Comparison of ENCODE assay signal across 8 cellular contexts in the genomic region with DNA sequence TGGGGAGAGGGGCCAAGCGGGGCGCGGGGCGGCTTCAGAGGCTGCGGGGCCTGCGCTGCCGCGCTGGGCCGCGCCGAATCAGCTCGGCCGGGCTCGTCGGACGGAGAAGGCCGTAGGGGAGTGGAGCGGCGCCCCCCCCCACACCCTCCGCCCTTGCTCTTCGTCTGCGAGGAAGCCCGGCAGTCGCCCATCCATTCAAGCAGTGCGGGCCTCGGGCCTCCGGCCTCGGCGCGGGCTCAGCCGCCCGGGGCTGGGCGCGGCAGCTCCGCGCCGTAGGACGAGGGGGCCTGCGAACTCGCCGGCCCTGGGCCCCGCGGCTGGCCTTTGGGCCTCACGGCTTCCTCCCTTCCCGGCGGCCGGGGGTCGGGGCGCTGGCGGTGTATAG. TPM values are rescaled to one million over a fixed set of nuclear protein-coding genes. Genes with fewer than 3 reads are reported as not detected.
DNase-seq lines count a peak whose midpoint lies in the region; ATAC-seq and TF ChIP-seq lines count a peak whose summit lies in the region.

No MANE protein-coding gene starts in this region.

- POLR2A ChIA-PET in naive thymus-derived CD8-positive, alpha-beta T cell (lab: Charles Lee): interaction anchor here (0.6 to 2.8 kb wide), 11 partner anchors 13 to 1987 kb away, joined by 3 to 28 read pairs (median 4); partner anchors contain the start of genes CITED4, NFYC, P3H1 and PPIE

- H3K9ac ChIP-seq in duodenal mucosa (ENCODE audit: low read depth in 1 of 2, low read length in 2 of 2): peak overlapping the region; percentile 13 to 86

- peak overlapping the region; percentile 83 to 99 (median 98) for H3K27ac Mint-ChIP-seq in naive thymus-derived CD8-positive, alpha-beta T cell

- no peaks in the 10 kb centered on the region for H3K27me3 Mint-ChIP-seq in naive thymus-derived CD8-positive, alpha-beta T cell

- H3K4me1 Mint-ChIP-seq in naive thymus-derived CD8-positive, alpha-beta T cell: peaks cover 23 to 37% (median 24%) of the 10 kb centered on the region in 4 donors

- H3K4me1 ChIP-seq in BE2C (no peaks in the 10 kb centered on the region), duodenal mucosa (ENCODE audit: control insufficient read depth in 1 of 2, insufficient read depth in 2 of 2, low read length in 2 of 2) (peaks cover 18% of the 10 kb centered on the region in 2 donors)

- H3K9me3 Mint-ChIP-seq in naive thymus-derived CD8-positive, alpha-beta T cell: no peaks in the 10 kb centered on the region

- H3K4me3 ChIP-seq in BE2C (ENCODE audit: low read depth, low read length): peak overlapping the region; percentile 76
- H3K4me3 ChIP-seq in duodenal mucosa (ENCODE audit: low read depth in 1 of 2, low read length in 2 of 2): peak overlapping the region; percentile 94 to 96

- TF ChIP-seq CTCF in BE2C (IDR thresholded peaks at IDR 0.05; ENCODE audit: low read depth, low read length): no peak

- no peaks in the 10 kb centered on the region for H3K27me3 ChIP-seq in BE2C
- H3K27me3 ChIP-seq in duodenal mucosa (ENCODE audit: control insufficient read depth in 1 of 2, insufficient read depth in 2 of 2, low read length in 2 of 2): no peaks in the 10 kb centered on the region

- H3K36me3 Mint-ChIP-seq in naive thymus-derived CD8-positive, alpha-beta T cell: peaks cover 6 to 24% (median 12%) of the 10 kb centered on the region in 3 donors

- no peak for DNase-seq in BE2C
- peak; percentile 38 for DNase-seq in HuH-7.5 (ENCODE audit: low spot score)
- peak in 1 of 10 donors; percentile 82 for DNase-seq in naive thymus-derived CD8-positive, alpha-beta T cell
- no peak for DNase-seq in NCI-H524 (lab: John Stamatoyannopoulos, UW)
- DNase-seq in AG08395 (ENCODE audit: low spot score): no peak
- DNase-seq in NCI-H69 (lab: John Stamatoyannopoulos, UW): no peak

- no peak overlapping the region for H3K27ac ChIP-seq in duodenal mucosa (ENCODE audit: low read depth, low read length)

- H3K9me3 ChIP-seq in BE2C: no peaks in the 10 kb centered on the region
- H3K9me3 ChIP-seq in duodenal mucosa (ENCODE audit: control insufficient read depth in 1 of 2, low read length in 2 of 2): no peaks in the 10 kb centered on the region

- H3K4me3 Mint-ChIP-seq in naive thymus-derived CD8-positive, alpha-beta T cell: peak overlapping the region; percentile 81 to 99 (median 96)

- H3K36me3 ChIP-seq in BE2C (peaks cover 19% of the 10 kb centered on the region), duodenal mucosa (ENCODE audit: control insufficient read depth in 1 of 2, insufficient read depth in 2 of 2, low read length in 2 of 2) (peaks cover 0 to 9% of the 10 kb centered on the region in 2 donors)

- ATAC-seq in GM21390 (IDR thresholded peaks at IDR 0.05; ENCODE audit: unreplicated experiment): peak; percentile 21
- ATAC-seq in naive thymus-derived CD8-positive, alpha-beta T cell: peak; percentile 40 to 48

RNA-seq across cellular contexts. Expression of gene CTPS1, which starts 0.6 kb away (rescaled TPM):
- polyA plus RNA-seq in BE2C (2012; ENCODE audit: insufficient read depth, insufficient read length, low read depth): 30.4 TPM
- total RNA-seq in naive thymus-derived CD8-positive, alpha-beta T cell: 10 to 100 TPM; 22.5 to 25.6 TPM
- 10 to 100 TPM; 12.7 to 21.3 (median 19.0) TPM for polyA plus RNA-seq in naive thymus-derived CD8-positive, alpha-beta T cell

RNA-seq across cellular contexts. Expression of gene SLFNL1, which starts 41.5 kb away (rescaled TPM):
- 0.42 TPM for polyA plus RNA-seq in BE2C (2012; ENCODE audit: insufficient read depth, insufficient read length, low read depth)
- under 1 TPM; 0.47 to 0.65 TPM for total RNA-seq in naive thymus-derived CD8-positive, alpha-beta T cell
- polyA plus RNA-seq in naive thymus-derived CD8-positive, alpha-beta T cell: under 1 TPM; 0.12 to 0.49 (median 0.21) TPM
